ENCODE assay signal across 22 cellular contexts in genomic region chr13:112454648-112455334, GRCh38.
"Had no signal": no experiment of that assay in that cellular context is flagged by ENCODE, and none has a peak within 500 bp of the region (broad histone marks: within the 10 kb centered on the region; RNA-seq: fewer than 3 reads in every experiment).

No MANE protein-coding gene starts in this region.

- H3K27ac Mint-ChIP-seq: naive thymus-derived CD8-positive, alpha-beta T cell; stimulated activated effector memory CD8-positive, alpha-beta T cell treated with anti-CD3 and anti-CD28 coated beads, Interleukin-12 subunit alpha, Interleukin-12 subunit beta, amount 100 ng/mL, for 72 hours had no signal

- H3K4me3 ChIP-seq: coronary artery, gastrocnemius medialis, heart right ventricle, mucosa of descending colon, pancreas, prostate gland, right lobe of liver, tibial artery, upper lobe of left lung, uterus had no signal

- H3K36me3 Mint-ChIP-seq: stimulated activated effector memory CD8-positive, alpha-beta T cell treated with anti-CD3 and anti-CD28 coated beads, Interleukin-12 subunit alpha, Interleukin-12 subunit beta, amount 100 ng/mL, for 72 hours had no signal

- H3K27me3 ChIP-seq: gastrocnemius medialis, pancreas, right lobe of liver, tibial artery, upper lobe of left lung, uterus had no signal

- H3K4me3 Mint-ChIP-seq: naive thymus-derived CD8-positive, alpha-beta T cell; neural crest cell; stimulated activated effector memory CD8-positive, alpha-beta T cell treated with anti-CD3 and anti-CD28 coated beads, Interleukin-12 subunit alpha, Interleukin-12 subunit beta, amount 100 ng/mL, for 72 hours had no signal

- ATAC-seq: esophagus mucosa; gastrocnemius medialis; heart right ventricle; left lobe of liver; mucosa of descending colon; naive thymus-derived CD8-positive, alpha-beta T cell; pancreas; stimulated activated effector memory CD8-positive, alpha-beta T cell treated with anti-CD3 and anti-CD28 coated beads, Interleukin-12 subunit alpha, Interleukin-12 subunit beta, amount 100 ng/mL, for 72 hours; stimulated activated naive CD8-positive, alpha-beta T cell treated with anti-CD3 and anti-CD28 coated beads, Interleukin-15, Interleukin-2, amounts not matched to agents 100 U/mL and 50 U/mL, for 24 hours had no signal

- H3K4me1 Mint-ChIP-seq: naive thymus-derived CD8-positive, alpha-beta T cell; stimulated activated effector memory CD8-positive, alpha-beta T cell treated with anti-CD3 and anti-CD28 coated beads, Interleukin-12 subunit alpha, Interleukin-12 subunit beta, amount 100 ng/mL, for 72 hours had no signal

- H3K36me3 ChIP-seq: gastrocnemius medialis, heart right ventricle, pancreas, prostate gland, right lobe of liver, tibial artery, upper lobe of left lung, uterus had no signal

- DNase-seq: effector CD8-positive, alpha-beta T cell; gastrocnemius medialis; heart right ventricle; hypothalamus; mammary epithelial cell; mucosa of descending colon; nucleus accumbens; stimulated activated CD4-positive, alpha-beta T cell treated with anti-CD3 and anti-CD28 coated beads, Interleukin-4, amount 100 ng/mL, for 1 hour; stimulated activated CD8-positive, alpha-beta memory T cell treated with anti-CD3 and anti-CD28 coated beads, Interleukin-4, amount 100 ng/mL, for 48 hours; stimulated activated naive CD8-positive, alpha-beta T cell treated with anti-CD3 and anti-CD28 coated beads, Interleukin-15, Interleukin-2, amounts not matched to agents 100 U/mL and 50 U/mL, for 24 hours; uterus had no signal
